In genomic region chr11:118979434-118979833, GRCh38 we compare ENCODE assay signal across 1 cellular context.
TF ChIP-seq lines count a peak whose summit lies in the region.

No MANE protein-coding gene starts in this region.

TF ChIP-seq in H1, 55 proteins besides CTCF, POLR2A, EP300 and RAD21:
- TF ChIP-seq YY1 (IDR thresholded peaks at IDR 0.05; ENCODE audit: low read depth, low read length), result no peak
- TF ChIP-seq CHD1 (IDR thresholded peaks at IDR 0.05; ENCODE audit: low read depth, low read length), result no peak
- TF ChIP-seq E2F6 (IDR thresholded peaks at IDR 0.05), result no peak
- TF ChIP-seq BCL11A (IDR thresholded peaks at IDR 0.05; ENCODE audit: low read depth in 2 of 2, low read length in 2 of 2), result no peak
- no peak for TF ChIP-seq HDAC6 (IDR thresholded peaks at IDR 0.05; ENCODE audit: low read depth, low read length)
- TF ChIP-seq BACH1 (IDR thresholded peaks at IDR 0.05; ENCODE audit: low read length), result no peak
- no peak for TF ChIP-seq GTF2F1 (IDR thresholded peaks at IDR 0.05; ENCODE audit: borderline replicate concordance, low read depth, low read length)
- TF ChIP-seq CREB1 (IDR thresholded peaks at IDR 0.05), result no peak
- TF ChIP-seq SIX5 (IDR thresholded peaks at IDR 0.05; ENCODE audit: low read depth, low read length), result no peak
- TF ChIP-seq TAF1 (IDR thresholded peaks at IDR 0.05; ENCODE audit: low read depth, low read length), result no peak
- no peak for TF ChIP-seq RXRA (IDR thresholded peaks at IDR 0.05; ENCODE audit: insufficient read depth, low read depth, low read length)
